15 cellular contexts compared by ENCODE assay signal in the genomic region with DNA sequence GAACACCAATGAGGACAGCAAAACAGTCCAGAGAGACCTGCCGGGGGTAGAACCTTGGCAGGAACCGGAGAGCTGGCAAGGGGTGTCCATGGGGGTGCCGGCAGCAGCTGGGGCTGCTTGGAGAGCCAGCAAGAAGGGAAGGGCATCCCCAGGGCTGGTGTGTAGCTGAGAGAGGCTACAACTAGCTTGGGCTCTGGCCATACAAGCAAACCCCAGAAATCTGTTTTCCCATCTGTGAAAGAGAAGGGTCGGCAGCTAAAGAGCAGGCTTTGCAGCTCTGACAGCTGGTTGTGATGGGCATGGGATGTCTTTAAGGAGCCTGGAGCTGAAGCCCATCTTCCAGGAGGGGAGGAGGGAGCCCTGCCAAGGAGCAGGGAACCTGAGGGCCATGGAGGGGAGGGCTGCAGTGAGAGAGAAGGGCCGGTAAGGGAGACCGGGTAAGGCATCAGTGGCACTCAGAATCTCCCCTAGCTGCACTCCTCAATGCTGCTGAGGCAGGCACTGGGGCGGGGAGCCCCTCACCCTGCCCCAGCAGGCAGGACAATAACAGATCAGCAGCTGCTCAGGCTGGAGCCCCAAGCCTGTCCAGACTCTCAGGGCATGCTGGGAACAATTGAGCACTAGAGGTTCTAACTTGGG. TPM values are rescaled to one million over a fixed set of nuclear protein-coding genes. Genes with fewer than 3 reads are reported as not detected.
A peak's percentile ranks its signal among the peaks of the same experiment; 100 is the strongest.
DNase-seq lines count a peak whose midpoint lies in the region; ATAC-seq and TF ChIP-seq lines count a peak whose summit lies in the region.
"Had no signal": no experiment of that assay in that cellular context is flagged by ENCODE, and none has a peak within 500 bp of the region (broad histone marks: within the 10 kb centered on the region; RNA-seq: fewer than 3 reads in every experiment).

No MANE protein-coding gene starts in this region.

- H2BK15ac ChIP-seq in mesenchymal stem cell (ENCODE audit: low read depth, poor library complexity, severe bottlenecking), result peak overlapping the region; percentile 60

- H3K23ac ChIP-seq in mesenchymal stem cell (ENCODE audit: low read length in 2 of 2), result no peak overlapping the region

- peak overlapping the region in 1 of 2 experiments; percentile 59 for H2BK12ac ChIP-seq in mesenchymal stem cell (ENCODE audit: low read length in 2 of 2)

- H3K27ac ChIP-seq in WERI-Rb-1 (peak overlapping the region; percentile 56), mesenchymal stem cell (ENCODE audit: low read length, poor library complexity, severe bottlenecking) (no peak overlapping the region), sigmoid colon (no peak overlapping the region)

- H3K9me3 ChIP-seq in WERI-Rb-1 (ENCODE audit: severe bottlenecking), result no peaks in the 10 kb centered on the region
- no peaks in the 10 kb centered on the region for H3K9me3 ChIP-seq in mesenchymal stem cell (ENCODE audit: control insufficient read depth, low read length)
- H3K9me3 ChIP-seq in sigmoid colon, result no peaks in the 10 kb centered on the region

- no peak for ATAC-seq in GM19452 (IDR thresholded peaks at IDR 0.05; ENCODE audit: unreplicated experiment)
- ATAC-seq: GM23338, K562, Right ventricle myocardium inferior had no signal

- no peaks in the 10 kb centered on the region; the same call in 1 of the 2 replicates for H3K36me3 ChIP-seq in WERI-Rb-1
- no peaks in the 10 kb centered on the region for H3K36me3 ChIP-seq in mesenchymal stem cell (ENCODE audit: control insufficient read depth in 1 of 2, insufficient read depth in 2 of 2, low read depth in 1 of 2, low read length in 2 of 2)
- no peaks in the 10 kb centered on the region for H3K36me3 ChIP-seq in sigmoid colon

- no peak overlapping the region for H3K9ac ChIP-seq in mesenchymal stem cell (ENCODE audit: low read length)

- no peak overlapping the region for H4K91ac ChIP-seq in mesenchymal stem cell (ENCODE audit: low read length)

- intact Hi-C loops in sigmoid colon (cut with DNase I), result no loop called here

- H3K4me1 ChIP-seq in mesenchymal stem cell (ENCODE audit: control insufficient read depth, insufficient read depth, low read depth, low read length), result peaks cover 50% of the 10 kb centered on the region
- peaks cover 0 to 34% (median 22%) of the 10 kb centered on the region in 4 donors for H3K4me1 ChIP-seq in sigmoid colon

- H2BK120ac ChIP-seq in mesenchymal stem cell (ENCODE audit: low read depth, low read length), result no peak overlapping the region

- 66% methylated on average over 5 of the region's 7 CpGs for WGBS in mesenchymal stem cell
- WGBS in sigmoid colon, 2 donors, result 50% methylated on average over 7 of the region's 7 CpGs

- H3K4me2 ChIP-seq in mesenchymal stem cell (ENCODE audit: low read length, poor library complexity, severe bottlenecking), result no peak overlapping the region
- H3K4me2 ChIP-seq: GM23338 had no signal

- H3K18ac ChIP-seq in mesenchymal stem cell (ENCODE audit: low read depth in 1 of 2, low read length in 2 of 2), result peak overlapping the region in 1 of 2 experiments; percentile 13

- H3K4me3 ChIP-seq in WERI-Rb-1 (ENCODE audit: low read depth, low read length) (no peak overlapping the region), mesenchymal stem cell (ENCODE audit: insufficient read depth in 1 of 2, low read depth in 1 of 2, low read length in 2 of 2) (no peak overlapping the region), sigmoid colon (no peak overlapping the region)
- H3K4me3 ChIP-seq: GM23338, K562 had no signal

- TF ChIP-seq EP300 in sigmoid colon (IDR thresholded peaks at IDR 0.05), result no peak

- no peak overlapping the region for H2BK5ac ChIP-seq in mesenchymal stem cell (ENCODE audit: low read depth, low read length, poor library complexity, severe bottlenecking)

- H3K14ac ChIP-seq in mesenchymal stem cell (ENCODE audit: low read length in 2 of 2), result peak overlapping the region in 1 of 2 experiments; percentile 46

- H2AFZ ChIP-seq in mesenchymal stem cell (ENCODE audit: low read depth, low read length), result no peak overlapping the region
- H2AFZ ChIP-seq: GM23338 had no signal

- no peak overlapping the region for H2AK5ac ChIP-seq in mesenchymal stem cell (ENCODE audit: low read length, severe bottlenecking)

- DNase-seq in NCI-H2171 treated with DMSO at 0.1 percent for 48 hours (lab: John Stamatoyannopoulos, UW) (peak; percentile 41), NCI-H2171 (lab: John Stamatoyannopoulos, UW) (no peak), WERI-Rb-1 (no peak), mesenchymal stem cell (no peak), sigmoid colon (peak; percentile 45), NCI-H510A treated with DMSO at 0.1 percent for 48 hours (lab: John Stamatoyannopoulos, UW) (no peak), RKO (ENCODE audit: low spot score) (no peak)
- DNase-seq: DMS53, NCI-H1436, NCI-H2081, NCI-H226 had no signal

- H3K79me1 ChIP-seq in mesenchymal stem cell (replicated peaks; ENCODE audit: low read length, poor library complexity, severe bottlenecking), result peaks cover 8% of the 10 kb centered on the region

- TF ChIP-seq POLR2A in sigmoid colon (IDR thresholded peaks at IDR 0.05), result no peak

- H3K27me3 ChIP-seq in WERI-Rb-1 (ENCODE audit: insufficient read depth, low read depth, severe bottlenecking), result no peaks in the 10 kb centered on the region
- peaks cover 8 to 63% of the 10 kb centered on the region in 2 experiments for H3K27me3 ChIP-seq in mesenchymal stem cell (ENCODE audit: control insufficient read depth in 1 of 2, insufficient read depth in 1 of 2, low read length in 2 of 2)
- H3K27me3 ChIP-seq in sigmoid colon, result peaks cover 38 to 82% (median 53%) of the 10 kb centered on the region in 3 donors

- no peak for TF ChIP-seq CTCF in WERI-Rb-1 (IDR thresholded peaks at IDR 0.05; ENCODE audit: low read depth, low read length)
- no peak for TF ChIP-seq CTCF in sigmoid colon (IDR thresholded peaks at IDR 0.05)

- peak overlapping the region in 1 of 2 experiments; percentile 9 for H3K4ac ChIP-seq in mesenchymal stem cell (ENCODE audit: low read depth in 1 of 2, low read length in 2 of 2)

- no peak overlapping the region for H4K8ac ChIP-seq in mesenchymal stem cell (ENCODE audit: low read length)

RNA-seq across cellular contexts. Expression of a gene that starts 3.9 kb away (rescaled TPM):
- 4.8 TPM for polyA plus RNA-seq in mesenchymal stem cell (2013, experiment 1 of 2)
- polyA plus RNA-seq in mesenchymal stem cell (2013, experiment 2 of 2), result 5.4 TPM
- 1 to 10 TPM in 3 of 4 donors, under 1 TPM in 1; 0.55 to 1.5 (median 1.5) TPM for total RNA-seq in sigmoid colon
- 1 to 10 TPM in 1 of 3 donors, under 1 TPM in 2; 0.23 to 1.2 (median 0.60) TPM for polyA plus RNA-seq in sigmoid colon

Comparison
In these comparisons a context has a peak if more than half of its experiments do, and no peak if none do; other contexts are left out.
1. DNase-seq: peak in NCI-H2171 treated with DMSO at 0.1 percent for 48 hours (single experiment) and sigmoid colon (single experiment); none in NCI-H2171 (single experiment), WERI-Rb-1 (single experiment), mesenchymal stem cell (single experiment), NCI-H510A treated with DMSO at 0.1 percent for 48 hours (single experiment) and RKO (single experiment).